Comparison of ENCODE assay signal across 16 cellular contexts in the genomic region with DNA sequence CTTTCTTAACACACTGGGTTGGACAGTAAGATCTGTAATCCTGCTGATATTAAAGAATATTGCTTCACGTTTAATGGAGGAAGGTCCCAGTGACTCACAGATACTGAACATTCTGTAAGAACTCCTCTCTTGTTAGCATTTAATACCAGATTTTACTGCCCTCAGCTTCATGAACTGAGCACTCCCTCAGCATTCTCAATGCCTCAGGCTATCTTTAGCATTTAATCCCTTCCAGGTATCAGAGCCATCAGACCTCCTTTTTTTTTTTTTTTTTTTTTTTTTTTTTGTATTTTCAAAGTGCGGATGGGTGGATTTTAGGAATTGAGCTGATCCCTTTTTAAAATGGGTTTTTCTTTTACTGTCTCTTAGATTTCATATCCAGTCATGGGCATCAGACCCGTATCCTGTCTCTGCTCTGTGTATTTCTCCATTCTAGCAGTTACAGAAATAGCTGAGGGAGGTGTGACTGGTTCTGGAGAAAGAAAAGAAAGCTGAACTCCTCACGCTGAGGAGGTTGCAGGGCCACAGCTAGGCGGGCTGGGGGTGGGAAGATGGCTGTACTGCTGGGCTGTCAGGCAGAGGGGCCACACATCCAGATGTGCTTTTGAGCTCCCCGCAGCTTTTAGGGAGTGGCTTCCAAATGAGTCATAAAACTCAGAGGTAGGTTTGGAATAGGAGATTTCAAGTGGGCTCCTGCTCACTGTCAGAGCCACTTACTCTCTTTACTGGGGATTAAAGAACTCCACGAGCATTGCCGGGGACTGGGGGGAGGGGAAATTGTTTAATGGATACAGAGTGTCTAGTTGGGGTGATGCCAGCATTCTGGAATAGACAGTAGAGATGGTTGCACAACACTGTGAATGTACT.
DNase-seq lines count a peak whose midpoint lies in the region; TF ChIP-seq lines count a peak whose summit lies in the region.
"Had no signal": no experiment of that assay in that cellular context is flagged by ENCODE, and none has a peak within 500 bp of the region (broad histone marks: within the 10 kb centered on the region; RNA-seq: fewer than 3 reads in every experiment).

No MANE protein-coding gene starts in this region.

- H3K27ac ChIP-seq in cardiac muscle cell (peak overlapping the region; percentile 80), smooth muscle cell (ENCODE audit: low read depth) (peak overlapping the region; percentile 61)
- H3K27ac ChIP-seq: ovary had no signal

- DNase-seq in NCI-H524 (lab: John Stamatoyannopoulos, UW) (peak; percentile 21 to 64), NCI-H524 treated with DMSO at 0.1 percent for 48 hours (lab: John Stamatoyannopoulos, UW) (no peak), NCI-H82 treated with DMSO at 0.1 percent for 48 hours (lab: John Stamatoyannopoulos, UW; ENCODE audit: unreplicated experiment) (peak; percentile 13), cardiac muscle cell (ENCODE audit: low read depth in 1 of 2, low spot score in 1 of 2) (peak; percentile 10 to 81), smooth muscle cell (lab: John Stamatoyannopoulos, UW; ENCODE audit: unreplicated experiment) (peak; percentile 25), HuH-7 (ENCODE audit: low spot score) (no peak), NOMO-1 treated with DMSO at 0.1 percent for 48 hours (lab: John Stamatoyannopoulos, UW; ENCODE audit: unreplicated experiment) (no peak), OCI-M1 (lab: John Stamatoyannopoulos, UW) (no peak)
- DNase-seq: 8988T; activated T-cell treated with anti-CD3 and anti-CD28 coated beads, Interleukin-2, amount 50 U/mL, for 1 hour; MM.1S; NCI-H446 treated with DMSO at 0.1 percent for 48 hours; ovary; stimulated activated CD4-positive, alpha-beta T cell treated with anti-CD3 and anti-CD28 coated beads, Interleukin-15, amount 100 ng/mL, for 24 hours; stimulated activated CD8-positive, alpha-beta memory T cell treated with anti-CD3 and anti-CD28 coated beads, Interleukin-4, amount 100 ng/mL, for 48 hours; transverse colon had no signal

- H3K4me1 ChIP-seq in cardiac muscle cell (ENCODE audit: low read depth) (peaks cover 21% of the 10 kb centered on the region), smooth muscle cell (ENCODE audit: low read depth) (peaks cover 6% of the 10 kb centered on the region)
- H3K4me1 ChIP-seq: transverse colon had no signal

- no peak overlapping the region for H3K9ac ChIP-seq in smooth muscle cell (ENCODE audit: low read depth)

- peaks cover 11% of the 10 kb centered on the region for H3F3A ChIP-seq in smooth muscle cell (ENCODE audit: low read depth)

- WGBS in smooth muscle cell (ENCODE audit: low lambda C conversion rate): 18% methylated on average over 8 of the region's 8 CpGs

- H3K27me3 ChIP-seq in cardiac muscle cell (no peaks in the 10 kb centered on the region), smooth muscle cell (ENCODE audit: low read depth) (no peaks in the 10 kb centered on the region)
- H3K27me3 ChIP-seq: ovary, transverse colon had no signal

- H3K79me2 ChIP-seq in smooth muscle cell (ENCODE audit: low read depth): no peaks in the 10 kb centered on the region

- no peak overlapping the region for H3K4me3 ChIP-seq in cardiac muscle cell
- no peak overlapping the region for H3K4me3 ChIP-seq in smooth muscle cell
- H3K4me3 ChIP-seq: ovary, transverse colon had no signal

- H3K36me3 ChIP-seq in cardiac muscle cell (no peaks in the 10 kb centered on the region), smooth muscle cell (ENCODE audit: low read depth) (no peaks in the 10 kb centered on the region)
- H3K36me3 ChIP-seq: ovary, transverse colon had no signal

- H2AFZ ChIP-seq in smooth muscle cell (ENCODE audit: low read depth): no peak overlapping the region

- H3K4me2 ChIP-seq in smooth muscle cell: peak overlapping the region; percentile 75

- no peaks in the 10 kb centered on the region for H3K9me3 ChIP-seq in cardiac muscle cell (ENCODE audit: low read depth)
- no peaks in the 10 kb centered on the region for H3K9me3 ChIP-seq in smooth muscle cell (replicated peaks; ENCODE audit: low read depth)
- H3K9me3 ChIP-seq: ovary, transverse colon had no signal

- no peak for TF ChIP-seq CTCF in cardiac muscle cell (IDR thresholded peaks at IDR 0.05; ENCODE audit: low read depth, low read length)
- no peak for TF ChIP-seq CTCF in smooth muscle cell (IDR thresholded peaks at IDR 0.05; ENCODE audit: borderline replicate concordance, insufficient read depth, poor library complexity, severe bottlenecking)

- no peaks in the 10 kb centered on the region for H4K20me1 ChIP-seq in smooth muscle cell (ENCODE audit: low read depth)

Comparison
In these comparisons a context has a peak if more than half of its experiments do, and no peak if none do; other contexts are left out.
1. DNase-seq: peak in NCI-H524 (2 of 2), NCI-H82 treated with DMSO at 0.1 percent for 48 hours (single experiment), cardiac muscle cell (2 of 2) and smooth muscle cell (single experiment); none in NCI-H524 treated with DMSO at 0.1 percent for 48 hours (single experiment), HuH-7 (single experiment), NOMO-1 treated with DMSO at 0.1 percent for 48 hours (single experiment) and OCI-M1 (single experiment).